In the genomic region with DNA sequence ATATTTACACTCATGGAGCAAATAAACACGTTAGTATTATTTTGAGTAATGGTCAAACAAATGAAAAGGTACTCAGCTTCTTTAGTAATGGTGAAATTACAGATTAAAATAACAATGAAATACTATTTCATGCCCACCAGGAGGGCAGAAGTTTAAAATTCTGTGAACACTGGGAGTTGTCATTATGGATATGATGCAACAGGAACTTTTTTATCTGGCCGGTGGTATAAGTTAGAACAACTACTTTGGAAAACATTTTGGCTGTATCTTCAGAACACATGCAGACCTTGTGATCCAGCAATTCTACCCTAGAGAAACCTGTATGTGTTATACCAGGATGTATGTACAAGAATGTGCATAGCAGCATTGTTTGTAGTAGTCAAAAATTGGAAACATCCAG, we compare ENCODE assay signal across 24 cellular contexts. TPM values are rescaled to one million over a fixed set of nuclear protein-coding genes. Genes with fewer than 3 reads are reported as not detected.
DNase-seq lines count a peak whose midpoint lies in the region; ATAC-seq, FAIRE-seq and TF ChIP-seq lines count a peak whose summit lies in the region.
"Had no signal": no experiment of that assay in that cellular context is flagged by ENCODE, and none has a peak within 500 bp of the region (broad histone marks: within the 10 kb centered on the region; RNA-seq: fewer than 3 reads in every experiment).

No MANE protein-coding gene starts in this region.

- H3K4me1 ChIP-seq in endothelial cell of umbilical vein (ENCODE audit: control insufficient read depth, extremely low read depth, insufficient read depth, low read length) (no peaks in the 10 kb centered on the region), mammary epithelial cell (ENCODE audit: insufficient read depth, low read length) (no peaks in the 10 kb centered on the region), H9 (ENCODE audit: insufficient read depth, low read length) (peaks cover 3% of the 10 kb centered on the region)
- H3K4me1 ChIP-seq: SJCRH30 had no signal

- POLR2A ChIA-PET in activated CD8-positive, alpha-beta T cell treated with anti-CD3 and anti-CD28 coated beads for 36 hours (lab: Charles Lee), result no interaction called here
- POLR2A ChIA-PET in activated CD8-positive, alpha-beta T cell treated with anti-CD3 and anti-CD28 coated beads, Interleukin-2, amount 10 ng/mL, durations not matched to agents 7 days and 5 days (lab: Charles Lee), result no interaction called here
- POLR2A ChIA-PET in WTC11 (lab: Charles Lee), result no interaction called here
- POLR2A ChIA-PET in endothelial cell of umbilical vein (lab: Charles Lee), result interaction anchor here (1.1 kb wide), 1 partner anchor 35 kb away, joined by 4 read pairs; a partner anchor contains a TSS

- H2BK15ac ChIP-seq in H9 (ENCODE audit: low read depth, low read length), result no peak overlapping the region

- ATAC-seq in activated CD8-positive, alpha-beta T cell treated with anti-CD3 and anti-CD28 coated beads for 36 hours, result no peak
- ATAC-seq in activated CD8-positive, alpha-beta T cell treated with anti-CD3 and anti-CD28 coated beads, Interleukin-2, amount 10 ng/mL, durations not matched to agents 7 days and 5 days, result no peak
- ATAC-seq in WTC11 (no peak), GM18517 (IDR thresholded peaks at IDR 0.05; ENCODE audit: unreplicated experiment) (no peak)

- no peak overlapping the region for H2BK5ac ChIP-seq in H9 (ENCODE audit: insufficient read length, low read length)

- no peak overlapping the region for H3K56ac ChIP-seq in H9 (ENCODE audit: insufficient read length, low read depth, low read length)

- BruUV-seq in endothelial cell of umbilical vein (replicated peaks; lab: Mats Ljungman, UMichigan) (no TSS peak), mammary epithelial cell (replicated peaks; lab: Mats Ljungman, UMichigan) (no TSS peak)

- H3K36me3 ChIP-seq in endothelial cell of umbilical vein (ENCODE audit: control insufficient read depth in 2 of 2, extremely low read depth in 1 of 2, insufficient read depth in 2 of 2, low read length in 2 of 2) (peaks cover 6 to 32% of the 10 kb centered on the region in 2 experiments), mammary epithelial cell (ENCODE audit: insufficient read depth, low read length) (peaks cover 7% of the 10 kb centered on the region)

- intact Hi-C loops in activated CD8-positive, alpha-beta T cell treated with anti-CD3 and anti-CD28 coated beads for 36 hours (cut with micrococcal nuclease), result no loop called here
- intact Hi-C loops in endothelial cell of umbilical vein (cut with micrococcal nuclease) (no loop called here), mammary epithelial cell (cut with micrococcal nuclease) (no loop called here)

- no peak overlapping the region for H4K91ac ChIP-seq in H9 (ENCODE audit: insufficient read length, low read depth, low read length)

- H4K20me1 ChIP-seq in endothelial cell of umbilical vein (replicated peaks; ENCODE audit: control insufficient read depth, extremely low read depth, insufficient read depth, low read length) (no peaks in the 10 kb centered on the region), mammary epithelial cell (ENCODE audit: insufficient read depth, low read length) (no peaks in the 10 kb centered on the region), H9 (ENCODE audit: control insufficient read depth, insufficient read depth, insufficient read length) (no peaks in the 10 kb centered on the region)

- H3K23ac ChIP-seq in H9 (ENCODE audit: insufficient read length, low read depth, low read length), result no peak overlapping the region

- H3K4me3 ChIP-seq in endothelial cell of umbilical vein (replicated peaks in 1 of 3; ENCODE audit: insufficient read depth in 1 of 3, low read depth in 1 of 3, low read length in 3 of 3) (no peak overlapping the region), mammary epithelial cell (replicated peaks in 1 of 3; ENCODE audit: insufficient read depth in 1 of 3, low read depth in 2 of 3, low read length in 3 of 3) (no peak overlapping the region)
- H3K4me3 ChIP-seq: SJCRH30 had no signal

- H2AK5ac ChIP-seq in H9 (ENCODE audit: insufficient read length, low read length), result no peak overlapping the region

- H3K4me2 ChIP-seq in endothelial cell of umbilical vein (ENCODE audit: insufficient read depth, low read length) (no peak overlapping the region), mammary epithelial cell (ENCODE audit: insufficient read depth, low read depth, low read length) (no peak overlapping the region), H9 (ENCODE audit: insufficient read depth, insufficient read length, low read length) (no peak overlapping the region)

- H3K4ac ChIP-seq in H9 (ENCODE audit: low read depth, low read length), result no peak overlapping the region

- no peak overlapping the region for H4K8ac ChIP-seq in H9 (replicated peaks; ENCODE audit: insufficient read length, low read depth, low read length)

- no peaks in the 10 kb centered on the region for H3K9me3 Mint-ChIP-seq in activated CD8-positive, alpha-beta T cell treated with anti-CD3 and anti-CD28 coated beads for 36 hours
- H3K9me3 Mint-ChIP-seq in activated CD8-positive, alpha-beta T cell treated with anti-CD3 and anti-CD28 coated beads, Interleukin-2, amount 10 ng/mL, durations not matched to agents 7 days and 5 days (ENCODE audit: insufficient read depth), result no peaks in the 10 kb centered on the region
- no peaks in the 10 kb centered on the region for H3K9me3 Mint-ChIP-seq in WTC11
- no peaks in the 10 kb centered on the region for H3K9me3 Mint-ChIP-seq in H9
- H3K9me3 Mint-ChIP-seq: IgD-negative memory B cell had no signal

- H3K9me3 ChIP-seq in endothelial cell of umbilical vein (replicated peaks; ENCODE audit: control insufficient read depth, insufficient read depth, low read length), result no peaks in the 10 kb centered on the region
- H3K9me3 ChIP-seq in mammary epithelial cell (replicated peaks; ENCODE audit: insufficient read depth, low read length), result no peaks in the 10 kb centered on the region
- no peaks in the 10 kb centered on the region for H3K9me3 ChIP-seq in H9 (ENCODE audit: control insufficient read depth, low read depth, low read length)
- H3K9me3 ChIP-seq: SJCRH30 had no signal

- no peak overlapping the region for H3K4me3 Mint-ChIP-seq in activated CD8-positive, alpha-beta T cell treated with anti-CD3 and anti-CD28 coated beads for 36 hours
- no peak overlapping the region for H3K4me3 Mint-ChIP-seq in activated CD8-positive, alpha-beta T cell treated with anti-CD3 and anti-CD28 coated beads, Interleukin-2, amount 10 ng/mL, durations not matched to agents 7 days and 5 days
- H3K4me3 Mint-ChIP-seq in WTC11 (no peak overlapping the region), H9 (no peak overlapping the region)
- H3K4me3 Mint-ChIP-seq: IgD-negative memory B cell had no signal

- no peaks in the 10 kb centered on the region for H3K79me2 ChIP-seq in endothelial cell of umbilical vein (ENCODE audit: control insufficient read depth, insufficient read depth, low read length)
- H3K79me2 ChIP-seq in mammary epithelial cell (ENCODE audit: insufficient read depth, low read length), result no peaks in the 10 kb centered on the region
- H3K79me2 ChIP-seq in H9 (ENCODE audit: insufficient read depth, low read length), result no peaks in the 10 kb centered on the region

- H2BK120ac ChIP-seq in H9 (ENCODE audit: low read depth, low read length, poor library complexity, severe bottlenecking), result no peak overlapping the region

- no peak overlapping the region for H2BK12ac ChIP-seq in H9 (ENCODE audit: insufficient read length, low read depth, low read length)

- H4K5ac ChIP-seq in H9 (ENCODE audit: insufficient read length, low read depth, low read length), result no peak overlapping the region

- in situ Hi-C loops in mammary epithelial cell (cut with MboI; ENCODE audit: low sequenced_read_pairs in 2 of 2), result no loop called here

- peak; percentile 31 for FAIRE-seq in endothelial cell of umbilical vein (lab: Jason Lieb, UNC)
- FAIRE-seq: RCC 7860 had no signal

- H3K18ac ChIP-seq in H9 (ENCODE audit: insufficient read length, low read depth, low read length), result no peak overlapping the region

- H3K9ac ChIP-seq in endothelial cell of umbilical vein (replicated peaks; ENCODE audit: extremely low read depth, insufficient read depth, low read length) (no peak overlapping the region), mammary epithelial cell (ENCODE audit: insufficient read depth, low read length) (no peak overlapping the region), H9 (ENCODE audit: extremely low read depth, insufficient read length, low read length) (no peak overlapping the region)

- peaks cover 21% of the 10 kb centered on the region for H3K36me3 Mint-ChIP-seq in activated CD8-positive, alpha-beta T cell treated with anti-CD3 and anti-CD28 coated beads for 36 hours (ENCODE audit: low read depth)
- H3K36me3 Mint-ChIP-seq in activated CD8-positive, alpha-beta T cell treated with anti-CD3 and anti-CD28 coated beads, Interleukin-2, amount 10 ng/mL, durations not matched to agents 7 days and 5 days (ENCODE audit: low read depth), result peaks cover 29% of the 10 kb centered on the region
- 0 out of 2 replicates have a peak, but pooled peaks cover 2% of the 10 kb centered on the region for H3K36me3 Mint-ChIP-seq in WTC11
- H3K36me3 Mint-ChIP-seq in H9 (ENCODE audit: insufficient read depth in 1 of 3, low read depth in 3 of 3), result peaks cover 1 to 11% (median 4%) of the 10 kb centered on the region in 3 experiments; a peak in 3 of 7 replicates

- no peak overlapping the region for H2BK20ac ChIP-seq in H9 (ENCODE audit: low read depth, low read length, poor library complexity, severe bottlenecking)

- no peaks in the 10 kb centered on the region for H3K9me1 ChIP-seq in endothelial cell of umbilical vein (replicated peaks; ENCODE audit: control insufficient read depth, extremely low read depth, insufficient read depth, low read length)

- CTCF ChIA-PET in activated CD8-positive, alpha-beta T cell treated with anti-CD3 and anti-CD28 coated beads for 36 hours (lab: Charles Lee), result no interaction called here
- CTCF ChIA-PET in activated CD8-positive, alpha-beta T cell treated with anti-CD3 and anti-CD28 coated beads, Interleukin-2, amount 10 ng/mL, durations not matched to agents 7 days and 5 days (lab: Charles Lee), result no interaction called here
- CTCF ChIA-PET in WTC11 (lab: Charles Lee) (no interaction called here), endothelial cell of umbilical vein (lab: Charles Lee) (no interaction called here), mammary epithelial cell (lab: Charles Lee; ENCODE audit: low non-redundant PET) (no interaction called here)

- H3K79me1 ChIP-seq in H9 (ENCODE audit: insufficient read depth, low read depth, low read length, poor library complexity, severe bottlenecking), result no peaks in the 10 kb centered on the region

- no peaks in the 10 kb centered on the region for H3K27me3 Mint-ChIP-seq in activated CD8-positive, alpha-beta T cell treated with anti-CD3 and anti-CD28 coated beads for 36 hours
- no peaks in the 10 kb centered on the region for H3K27me3 Mint-ChIP-seq in activated CD8-positive, alpha-beta T cell treated with anti-CD3 and anti-CD28 coated beads, Interleukin-2, amount 10 ng/mL, durations not matched to agents 7 days and 5 days (ENCODE audit: low read depth)
- H3K27me3 Mint-ChIP-seq in WTC11 (ENCODE audit: low read depth) (no peaks in the 10 kb centered on the region), H9 (ENCODE audit: low read depth) (no peaks in the 10 kb centered on the region)
- H3K27me3 Mint-ChIP-seq: IgD-negative memory B cell had no signal

- H3K27me3 ChIP-seq in endothelial cell of umbilical vein (ENCODE audit: control insufficient read depth in 2 of 2, insufficient read depth in 2 of 2, low read length in 2 of 2) (no peaks in the 10 kb centered on the region), mammary epithelial cell (ENCODE audit: insufficient read depth, low read length) (no peaks in the 10 kb centered on the region), H9 (ENCODE audit: insufficient read depth, low read length) (no peaks in the 10 kb centered on the region)
- H3K27me3 ChIP-seq: SJCRH30 had no signal

- no peak overlapping the region for H3T11ph ChIP-seq in H9 (ENCODE audit: low read length)

- dilution Hi-C loops in endothelial cell of umbilical vein (cut with MboI; ENCODE audit: extremely low pct_ligation_motif_present, low sequenced_read_pairs) (no loop called here), mammary epithelial cell (cut with HindIII; ENCODE audit: low sequenced_read_pairs) (no loop called here)

- H3K23me2 ChIP-seq in H9 (ENCODE audit: insufficient read length, low read depth, low read length, poor library complexity, severe bottlenecking), result no peaks in the 10 kb centered on the region

- peaks cover 5% of the 10 kb centered on the region for H3K4me1 Mint-ChIP-seq in activated CD8-positive, alpha-beta T cell treated with anti-CD3 and anti-CD28 coated beads for 36 hours (ENCODE audit: low read depth)
- no peaks in the 10 kb centered on the region for H3K4me1 Mint-ChIP-seq in activated CD8-positive, alpha-beta T cell treated with anti-CD3 and anti-CD28 coated beads, Interleukin-2, amount 10 ng/mL, durations not matched to agents 7 days and 5 days (ENCODE audit: low read depth)
- H3K4me1 Mint-ChIP-seq in WTC11 (peaks cover 14% of the 10 kb centered on the region), H9 (peaks cover 14% of the 10 kb centered on the region in 2 experiments)

- 63% methylated on average over 2 of the region's 2 CpGs for WGBS in mammary epithelial cell (ENCODE audit: low coverage, missing lambda C conversion rate)
- no CpG with 5 or more reads among the region's 2 CpGs for WGBS in H9 (ENCODE audit: extremely low coverage, insufficient read length, low lambda C conversion rate)

- DNase-seq in activated CD8-positive, alpha-beta T cell treated with anti-CD3 and anti-CD28 coated beads for 36 hours, result no peak
- no peak for DNase-seq in activated CD8-positive, alpha-beta T cell treated with anti-CD3 and anti-CD28 coated beads, Interleukin-2, amount 10 ng/mL, durations not matched to agents 7 days and 5 days
- DNase-seq in WTC11 (ENCODE audit: low spot score) (no peak), endothelial cell of umbilical vein (ENCODE audit: low read depth, low spot score) (no peak), mammary epithelial cell (no peak), H9 (no peak), erythroblast (lab: John Stamatoyannopoulos, UW) (no peak)
- DNase-seq: AML-193, C1 segment of cervical spinal cord, DMS53, GDM1, HCEC 1CT, Karpas-422, MV-4-11, NCI-H1105 treated with DMSO at 0.1 percent for 48 hours, NCI-H2029 treated with DMSO at 0.1 percent for 48 hours, NCI-H2171, NCI-H345, NCI-H524, SJCRH30 had no signal

- H2AFZ ChIP-seq in endothelial cell of umbilical vein (ENCODE audit: low read depth, low read length) (no peak overlapping the region), mammary epithelial cell (ENCODE audit: low read depth, low read length) (no peak overlapping the region), H9 (ENCODE audit: low read length) (no peak overlapping the region)

- H3K27ac ChIP-seq in endothelial cell of umbilical vein (ENCODE audit: insufficient read depth, low read depth, low read length) (no peak overlapping the region), mammary epithelial cell (ENCODE audit: insufficient read depth, low read depth, low read length) (no peak overlapping the region), H9 (ENCODE audit: insufficient read length, low read depth, low read length) (no peak overlapping the region)
- H3K27ac ChIP-seq: 22Rv1, SJCRH30 had no signal

- H3K14ac ChIP-seq in H9 (ENCODE audit: insufficient read depth, low read length), result no peak overlapping the region

- TF ChIP-seq POLR2A in endothelial cell of umbilical vein (IDR thresholded peaks at IDR 0.05; ENCODE audit: low read depth, low read length) (no peak), erythroblast (IDR thresholded peaks at IDR 0.05; ENCODE audit: low read length) (no peak)

- TF ChIP-seq CTCF in activated CD8-positive, alpha-beta T cell treated with anti-CD3 and anti-CD28 coated beads for 36 hours (IDR thresholded peaks at IDR 0.05), result no peak
- TF ChIP-seq CTCF in WTC11 (IDR thresholded peaks at IDR 0.05) (no peak), endothelial cell of umbilical vein (IDR thresholded peaks at IDR 0.05; ENCODE audit: extremely low read depth in 1 of 2, insufficient read depth in 1 of 2, low read depth in 1 of 2, low read length in 2 of 2) (no peak), mammary epithelial cell (conservative IDR thresholded peaks at IDR 0.05 in 1 of 2, IDR thresholded peaks at IDR 0.05 in 1 of 2; ENCODE audit: extremely low read depth in 1 of 2, insufficient read depth in 1 of 2, low read depth in 1 of 2, low read length in 2 of 2) (no peak), H9 (conservative IDR thresholded peaks at IDR 0.05) (no peak)

- H3K27ac Mint-ChIP-seq in activated CD8-positive, alpha-beta T cell treated with anti-CD3 and anti-CD28 coated beads for 36 hours, result peak overlapping the region; percentile 34
- no peak overlapping the region for H3K27ac Mint-ChIP-seq in activated CD8-positive, alpha-beta T cell treated with anti-CD3 and anti-CD28 coated beads, Interleukin-2, amount 10 ng/mL, durations not matched to agents 7 days and 5 days
- H3K27ac Mint-ChIP-seq in WTC11 (peak overlapping the region; percentile 45; the same call in 1 of the 2 replicates), H9 (peak overlapping the region in 1 of 3 experiments; percentile 53; a peak in 2 of 7 replicates)
- H3K27ac Mint-ChIP-seq: IgD-negative memory B cell had no signal

RNA-seq across cellular contexts. Expression of a gene that starts 23.2 kb away (rescaled TPM):
- total RNA-seq in activated CD8-positive, alpha-beta T cell treated with anti-CD3 and anti-CD28 coated beads for 36 hours, result 10 to 100 TPM; 50.2 to 54.4 TPM
- 10 to 100 TPM; 61.4 to 66.6 TPM for total RNA-seq in activated CD8-positive, alpha-beta T cell treated with anti-CD3 and anti-CD28 coated beads, Interleukin-2, amount 10 ng/mL, durations not matched to agents 7 days and 5 days
- total RNA-seq in WTC11 (2021), result 39.5 to 43.0 TPM (median 41.9 TPM) in 3 replicates
- 45.4 and 48.5 TPM in 2 replicates for total RNA-seq in endothelial cell of umbilical vein
- 32.3 and 39.0 TPM in 2 replicates for polyA plus RNA-seq in endothelial cell of umbilical vein
- 49.5 and 53.8 TPM in 2 replicates for polyA plus RNA-seq in endothelial cell of umbilical vein (2011; cell fraction: cytosol; rRNA removed)
- 33.7 and 33.9 TPM in 2 replicates for polyA plus RNA-seq in endothelial cell of umbilical vein (2011; cell fraction: nucleus; rRNA removed)
- polyA plus RNA-seq in endothelial cell of umbilical vein (2012), result 32.9 and 42.2 TPM in 2 replicates
- polyA minus RNA-seq in endothelial cell of umbilical vein, result 61.8 and 62.6 TPM in 2 replicates
- 36.2 TPM for polyA minus RNA-seq in endothelial cell of umbilical vein (2011; cell fraction: cytosol; rRNA and poly(A)+ RNA removed)
- 15.6 and 17.7 TPM in 2 replicates for polyA minus RNA-seq in endothelial cell of umbilical vein (2011; cell fraction: nucleus; rRNA and poly(A)+ RNA removed)
- total RNA-seq in mammary epithelial cell, result 10 to 100 TPM; 37.0 to 42.5 TPM
- 34.4 TPM for polyA plus RNA-seq in mammary epithelial cell
- polyA minus RNA-seq in mammary epithelial cell, result 21.1 TPM
- total RNA-seq in H9 (2021), result 58.8 and 59.9 TPM in 2 replicates

RNA-seq across cellular contexts. Expression of a gene that starts 34.4 kb away (rescaled TPM):
- total RNA-seq in activated CD8-positive, alpha-beta T cell treated with anti-CD3 and anti-CD28 coated beads for 36 hours, result 10 to 100 TPM; 19.4 to 22.1 TPM
- total RNA-seq in activated CD8-positive, alpha-beta T cell treated with anti-CD3 and anti-CD28 coated beads, Interleukin-2, amount 10 ng/mL, durations not matched to agents 7 days and 5 days, result 10 to 100 TPM; 21.8 to 23.9 TPM
- total RNA-seq in WTC11 (2021), result 10.1 to 10.8 TPM (median 10.3 TPM) in 3 replicates
- total RNA-seq in endothelial cell of umbilical vein, result 83.8 and 90.3 TPM in 2 replicates
- 26.1 and 28.7 TPM in 2 replicates for polyA plus RNA-seq in endothelial cell of umbilical vein
- polyA plus RNA-seq in endothelial cell of umbilical vein (2011; cell fraction: cytosol; rRNA removed), result 26.7 and 30.0 TPM in 2 replicates
- polyA plus RNA-seq in endothelial cell of umbilical vein (2011; cell fraction: nucleus; rRNA removed), result 75.1 and 101 TPM in 2 replicates
- polyA plus RNA-seq in endothelial cell of umbilical vein (2012), result 42.1 and 55.6 TPM in 2 replicates
- 37.5 and 39.0 TPM in 2 replicates for polyA minus RNA-seq in endothelial cell of umbilical vein
- 3.5 TPM for polyA minus RNA-seq in endothelial cell of umbilical vein (2011; cell fraction: cytosol; rRNA and poly(A)+ RNA removed)
- polyA minus RNA-seq in endothelial cell of umbilical vein (2011; cell fraction: nucleus; rRNA and poly(A)+ RNA removed), result 49.3 and 68.0 TPM in 2 replicates
- total RNA-seq in mammary epithelial cell, result 10 to 100 TPM; 39.1 to 59.8 TPM
- polyA plus RNA-seq in mammary epithelial cell, result 13.0 TPM
- 4.2 TPM for polyA minus RNA-seq in mammary epithelial cell
- 9.9 and 10.6 TPM in 2 replicates for total RNA-seq in H9 (2021)
